In genomic region chr19:17294051-17294891, GRCh38 we compare ENCODE assay signal across 1 cellular context.
TF ChIP-seq lines count a peak whose summit lies in the region.

No MANE protein-coding gene starts in this region.

TF ChIP-seq in HEK293, 187 proteins besides CTCF, POLR2A, EP300 and RAD21 (continued from another document):
- TF ChIP-seq ZBTB10 (tag by site-specific recombination; IDR thresholded peaks at IDR 0.05), result no peak
- no peak for TF ChIP-seq ZNF449 (tag by site-specific recombination; IDR thresholded peaks at IDR 0.05)
- TF ChIP-seq ZNF138 (tag by site-specific recombination; IDR thresholded peaks at IDR 0.05; ENCODE audit: borderline replicate concordance), result no peak
- TF ChIP-seq SETDB1 (IDR thresholded peaks at IDR 0.05; ENCODE audit: insufficient read length, low read length), result no peak
- no peak for TF ChIP-seq KLF7 (tag by site-specific recombination; IDR thresholded peaks at IDR 0.05; ENCODE audit: borderline replicate concordance)
- no peak for TF ChIP-seq ZNF654 (tag by site-specific recombination; IDR thresholded peaks at IDR 0.05; ENCODE audit: low read depth)
- no peak for TF ChIP-seq ZNF175 (tag by site-specific recombination; IDR thresholded peaks at IDR 0.05)
- peak; percentile 43; the same call in 1 of the 2 replicates for TF ChIP-seq KLF8 (tag by site-specific recombination; IDR thresholded peaks at IDR 0.05)
- TF ChIP-seq ZFP69B (tag by site-specific recombination; IDR thresholded peaks at IDR 0.05), result no peak
- TF ChIP-seq ZBTB8A (tag by site-specific recombination; IDR thresholded peaks at IDR 0.05), result peak; percentile 18; the same call in 1 of the 2 replicates
- TF ChIP-seq GLI2 (tag by site-specific recombination; IDR thresholded peaks at IDR 0.05; ENCODE audit: borderline replicate concordance, low read depth), result no peak
- TF ChIP-seq ZNF571 (tag by site-specific recombination; IDR thresholded peaks at IDR 0.05), result no peak
- TF ChIP-seq ZSCAN5A (tag by site-specific recombination; IDR thresholded peaks at IDR 0.05), result no peak
